Comparison of ENCODE assay signal across 10 cellular contexts in the genomic region with DNA sequence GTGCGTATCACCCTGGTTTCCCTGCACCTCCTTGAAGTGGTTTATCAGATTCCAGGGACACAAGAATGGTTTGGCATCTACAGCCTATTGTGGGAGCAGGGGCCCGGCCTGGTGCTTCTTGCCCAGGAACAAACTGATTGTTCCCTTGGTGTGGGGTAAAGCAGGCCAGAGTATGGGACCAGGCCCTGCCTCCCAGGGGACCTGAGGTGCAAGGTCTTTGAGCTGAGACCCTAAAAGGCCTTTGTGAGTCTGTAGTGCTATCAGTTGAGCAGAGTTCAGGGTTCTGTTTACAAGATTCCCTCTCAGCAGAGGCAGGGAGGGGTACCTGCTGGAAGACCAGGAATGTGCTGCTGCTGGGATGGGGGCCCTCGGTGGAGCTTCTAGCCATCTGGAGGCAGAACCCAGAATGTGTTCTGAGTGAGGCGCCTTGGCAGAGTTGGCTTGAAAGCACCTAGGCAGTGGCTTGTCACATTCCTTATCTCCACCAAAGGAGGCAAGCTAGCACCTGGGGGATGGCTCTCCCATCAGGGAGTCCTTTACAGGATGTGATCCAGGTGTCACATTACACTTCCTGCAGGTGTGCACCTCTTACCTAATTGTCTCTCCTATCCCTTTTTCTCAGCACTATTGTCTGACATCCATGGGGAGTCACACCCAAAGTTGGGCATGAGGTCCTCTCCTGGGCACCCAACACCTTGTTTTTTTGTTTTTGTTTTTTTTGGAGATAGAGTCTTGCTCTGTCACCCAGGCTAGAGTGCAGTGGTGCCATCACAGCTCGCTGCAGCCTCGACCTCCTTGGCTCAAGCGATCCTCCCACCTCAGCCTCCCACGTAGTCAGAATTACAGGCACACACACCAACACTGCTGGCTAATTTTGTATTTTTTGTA. TPM values are rescaled to one million over a fixed set of nuclear protein-coding genes. Genes with fewer than 3 reads are reported as not detected.
DNase-seq lines count a peak whose midpoint lies in the region; ATAC-seq, FAIRE-seq and TF ChIP-seq lines count a peak whose summit lies in the region.
"Had no signal": no experiment of that assay in that cellular context is flagged by ENCODE, and none has a peak within 500 bp of the region (broad histone marks: within the 10 kb centered on the region; RNA-seq: fewer than 3 reads in every experiment).

No MANE protein-coding gene starts in this region.

- no peak for DNase-seq in activated CD4-positive, alpha-beta T cell treated with anti-CD3 and anti-CD28 coated beads, Interleukin-2, amount 10 ng/mL, durations not matched to agents 7 days and 5 days
- DNase-seq in activated CD4-positive, alpha-beta T cell treated with anti-CD3 and anti-CD28 coated beads for 4 hours, result no peak
- no peak for DNase-seq in activated T-helper 2 cell treated with anti-CD3 and anti-CD28 coated beads, Interferon-gamma antibody, Interleukin-2, Interleukin-4, amounts not matched to agents 10 μg/mL and 5 μg/mL and 100 μg/mL, durations not matched to agents 14 hours and 24 hours and 36 hours (ENCODE audit: low spot score)
- DNase-seq in kidney (no peak), transverse colon (no peak), medulla oblongata (ENCODE audit: extremely low spot score) (no peak)
- DNase-seq in activated CD8-positive, alpha-beta memory T cell treated with anti-CD3 and anti-CD28 coated beads for 24 hours, result no peak
- DNase-seq: activated T-cell treated with anti-CD3 and anti-CD28 coated beads, Interleukin-2, amount 50 U/mL, for 1 hour; stimulated activated CD8-positive, alpha-beta memory T cell treated with anti-CD3 and anti-CD28 coated beads, Interleukin-4, amount 100 ng/mL, for 48 hours had no signal

- no peaks in the 10 kb centered on the region for H3K27me3 Mint-ChIP-seq in activated CD4-positive, alpha-beta T cell treated with anti-CD3 and anti-CD28 coated beads, Interleukin-2, amount 10 ng/mL, durations not matched to agents 7 days and 5 days
- no peaks in the 10 kb centered on the region for H3K27me3 Mint-ChIP-seq in activated T-helper 2 cell treated with anti-CD3 and anti-CD28 coated beads, Interferon-gamma antibody, Interleukin-2, Interleukin-4, amounts not matched to agents 10 μg/mL and 5 μg/mL and 100 μg/mL, durations not matched to agents 14 hours and 24 hours and 36 hours (ENCODE audit: low read depth)

- H3K36me3 ChIP-seq in kidney (ENCODE audit: control insufficient read depth in 1 of 2, insufficient read depth in 2 of 2, low read length in 2 of 2), result no peaks in the 10 kb centered on the region
- H3K36me3 ChIP-seq in transverse colon, result no peaks in the 10 kb centered on the region

- CTCF ChIA-PET in activated CD4-positive, alpha-beta T cell treated with anti-CD3 and anti-CD28 coated beads, Interleukin-2, amount 10 ng/mL, durations not matched to agents 7 days and 5 days (lab: Charles Lee), result interaction anchor here (0.6 kb wide), 1 partner anchor 80 kb away, joined by 3 read pairs; no protein-coding TSS in a partner anchor

- no peaks in the 10 kb centered on the region for H3K9me3 ChIP-seq in kidney (ENCODE audit: control insufficient read depth in 1 of 2, low read length in 2 of 2)
- H3K9me3 ChIP-seq in transverse colon, result no peaks in the 10 kb centered on the region

- peak overlapping the region; percentile 54 for H3K27ac Mint-ChIP-seq in activated CD4-positive, alpha-beta T cell treated with anti-CD3 and anti-CD28 coated beads, Interleukin-2, amount 10 ng/mL, durations not matched to agents 7 days and 5 days
- H3K27ac Mint-ChIP-seq in activated T-helper 2 cell treated with anti-CD3 and anti-CD28 coated beads, Interferon-gamma antibody, Interleukin-2, Interleukin-4, amounts not matched to agents 10 μg/mL and 5 μg/mL and 100 μg/mL, durations not matched to agents 14 hours and 24 hours and 36 hours, result peak overlapping the region; percentile 75

- POLR2A ChIA-PET in activated CD4-positive, alpha-beta T cell treated with anti-CD3 and anti-CD28 coated beads, Interleukin-2, amount 10 ng/mL, durations not matched to agents 7 days and 5 days (lab: Charles Lee), result no interaction called here

- no peaks in the 10 kb centered on the region for H3K9me3 Mint-ChIP-seq in activated CD4-positive, alpha-beta T cell treated with anti-CD3 and anti-CD28 coated beads, Interleukin-2, amount 10 ng/mL, durations not matched to agents 7 days and 5 days
- H3K9me3 Mint-ChIP-seq in activated T-helper 2 cell treated with anti-CD3 and anti-CD28 coated beads, Interferon-gamma antibody, Interleukin-2, Interleukin-4, amounts not matched to agents 10 μg/mL and 5 μg/mL and 100 μg/mL, durations not matched to agents 14 hours and 24 hours and 36 hours, result no peaks in the 10 kb centered on the region

- 71 to 92% methylated on average over 4 to 8 of the region's 8 CpGs for WGBS in transverse colon (ENCODE audit: low coverage in 1 of 2), 2 donors

- no peak for ATAC-seq in HG02870 (IDR thresholded peaks at IDR 0.05; ENCODE audit: unreplicated experiment)

- no peak for TF ChIP-seq CTCF in kidney (IDR thresholded peaks at IDR 0.05; ENCODE audit: borderline replicate concordance, extremely low read depth, insufficient read depth)
- no peak for TF ChIP-seq CTCF in transverse colon (IDR thresholded peaks at IDR 0.05)

- no peaks in the 10 kb centered on the region for H3K36me3 Mint-ChIP-seq in activated CD4-positive, alpha-beta T cell treated with anti-CD3 and anti-CD28 coated beads, Interleukin-2, amount 10 ng/mL, durations not matched to agents 7 days and 5 days (ENCODE audit: low read depth)
- H3K36me3 Mint-ChIP-seq in activated T-helper 2 cell treated with anti-CD3 and anti-CD28 coated beads, Interferon-gamma antibody, Interleukin-2, Interleukin-4, amounts not matched to agents 10 μg/mL and 5 μg/mL and 100 μg/mL, durations not matched to agents 14 hours and 24 hours and 36 hours (ENCODE audit: low read depth), result no peaks in the 10 kb centered on the region

- no peaks in the 10 kb centered on the region for H3K27me3 ChIP-seq in transverse colon

- intact Hi-C loops in activated T-helper 2 cell treated with anti-CD3 and anti-CD28 coated beads, Interferon-gamma antibody, Interleukin-2, Interleukin-4, amounts not matched to agents 10 μg/mL and 5 μg/mL and 100 μg/mL, durations not matched to agents 14 hours and 24 hours and 36 hours (cut with micrococcal nuclease), result no loop called here
- intact Hi-C loops in kidney (cut with DNase I) (no loop called here), transverse colon (cut with DNase I; ENCODE audit: low total_unique reads) (no loop called here)

- peaks cover 31% of the 10 kb centered on the region for H3K4me1 Mint-ChIP-seq in activated CD4-positive, alpha-beta T cell treated with anti-CD3 and anti-CD28 coated beads, Interleukin-2, amount 10 ng/mL, durations not matched to agents 7 days and 5 days
- peaks cover 48% of the 10 kb centered on the region for H3K4me1 Mint-ChIP-seq in activated T-helper 2 cell treated with anti-CD3 and anti-CD28 coated beads, Interferon-gamma antibody, Interleukin-2, Interleukin-4, amounts not matched to agents 10 μg/mL and 5 μg/mL and 100 μg/mL, durations not matched to agents 14 hours and 24 hours and 36 hours (ENCODE audit: low read depth)

- peaks cover 43 to 59% of the 10 kb centered on the region in 2 donors for H3K4me1 ChIP-seq in kidney (ENCODE audit: control insufficient read depth in 1 of 2, insufficient read depth in 1 of 2, low read depth in 1 of 2, low read length in 2 of 2)
- peaks cover 43 to 93% (median 81%) of the 10 kb centered on the region in 4 donors for H3K4me1 ChIP-seq in transverse colon

- H3K27ac ChIP-seq in kidney (ENCODE audit: low read depth in 2 of 2, low read length in 2 of 2), result peak overlapping the region; percentile 92 to 94
- H3K27ac ChIP-seq in transverse colon, result peak overlapping the region; percentile 89 to 95 (median 90)

- TF ChIP-seq EP300 in transverse colon (IDR thresholded peaks at IDR 0.05; ENCODE audit: low read depth), result no peak

- in situ Hi-C loops in transverse colon (cut with MboI; ENCODE audit: low pct_ligation_motif_present in 1 of 4, low pct_unique_long_range_greater_than_20kb in 1 of 4, low sequenced_read_pairs in 3 of 4), result no loop called here

- peak overlapping the region; percentile 44 to 65 for H3K9ac ChIP-seq in kidney (ENCODE audit: low read length in 2 of 2)

- no peak for FAIRE-seq in kidney (lab: Jason Lieb, UNC)

- no peak overlapping the region for H3K4me3 Mint-ChIP-seq in activated CD4-positive, alpha-beta T cell treated with anti-CD3 and anti-CD28 coated beads, Interleukin-2, amount 10 ng/mL, durations not matched to agents 7 days and 5 days
- no peak overlapping the region for H3K4me3 Mint-ChIP-seq in activated T-helper 2 cell treated with anti-CD3 and anti-CD28 coated beads, Interferon-gamma antibody, Interleukin-2, Interleukin-4, amounts not matched to agents 10 μg/mL and 5 μg/mL and 100 μg/mL, durations not matched to agents 14 hours and 24 hours and 36 hours (ENCODE audit: low read depth)

- no peak for TF ChIP-seq POLR2A in transverse colon (IDR thresholded peaks at IDR 0.05)

- no peak overlapping the region for H3K4me3 ChIP-seq in kidney (ENCODE audit: low read length in 2 of 2)
- H3K4me3 ChIP-seq in transverse colon, result no peak overlapping the region

RNA-seq across cellular contexts. Expression of a gene that starts 13.1 kb away (rescaled TPM):
- 10 to 100 TPM; 27.2 to 28.1 TPM for total RNA-seq in activated CD4-positive, alpha-beta T cell treated with anti-CD3 and anti-CD28 coated beads, Interleukin-2, amount 10 ng/mL, durations not matched to agents 7 days and 5 days
- total RNA-seq in activated T-helper 2 cell treated with anti-CD3 and anti-CD28 coated beads, Interferon-gamma antibody, Interleukin-2, Interleukin-4, amounts not matched to agents 10 μg/mL and 5 μg/mL and 100 μg/mL, durations not matched to agents 14 hours and 24 hours and 36 hours, result 34.8 and 35.6 TPM in 2 replicates
- total RNA-seq in kidney, result 216 TPM
- 115 TPM for polyA plus RNA-seq in kidney (ENCODE audit: insufficient read depth, low read depth, low replicate concordance)
- total RNA-seq in transverse colon, result 100 to 1,000 TPM; 282 to 707 (median 563) TPM
